Comparison of ENCODE assay signal across 18 cellular contexts in the genomic region with DNA sequence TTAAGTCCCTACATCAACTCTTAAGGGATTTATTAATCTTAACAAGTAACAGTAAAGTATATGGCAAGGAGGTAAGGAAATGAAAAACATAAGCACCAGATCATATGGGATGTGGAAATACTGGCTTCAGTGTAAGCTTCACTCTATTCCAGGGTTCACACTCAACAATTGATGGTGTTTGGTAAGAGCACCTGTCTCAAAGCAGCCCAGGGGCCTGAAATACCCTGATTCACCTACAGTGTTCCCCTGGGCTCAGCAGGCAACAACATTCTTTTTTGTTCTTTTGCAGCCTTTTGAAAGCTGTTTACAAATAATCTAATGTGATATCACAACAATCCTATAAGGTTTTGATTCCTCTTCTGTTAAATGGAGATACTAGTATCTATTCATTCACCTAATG. TPM values are rescaled to one million over a fixed set of nuclear protein-coding genes. Genes with fewer than 3 reads are reported as not detected.
DNase-seq lines count a peak whose midpoint lies in the region; ATAC-seq, FAIRE-seq and TF ChIP-seq lines count a peak whose summit lies in the region.
"Had no signal": no experiment of that assay in that cellular context is flagged by ENCODE, and none has a peak within 500 bp of the region (broad histone marks: within the 10 kb centered on the region; RNA-seq: fewer than 3 reads in every experiment).

No MANE protein-coding gene starts in this region.

- peaks cover 5% of the 10 kb centered on the region for H3K9me3 Mint-ChIP-seq in GM23338
- peaks cover 4% of the 10 kb centered on the region for H3K9me3 Mint-ChIP-seq in astrocyte (ENCODE audit: unreplicated experiment)
- H3K9me3 Mint-ChIP-seq: activated naive CD4-positive, alpha-beta T cell treated with anti-CD3 and anti-CD28 coated beads, Interleukin-2, amount 50 U/mL, for 24 hours; CD8-positive, alpha-beta T cell had no signal

- H3K79me2 ChIP-seq in GM23338 (replicated peaks; ENCODE audit: insufficient read depth) (no peaks in the 10 kb centered on the region), astrocyte (ENCODE audit: insufficient read depth, low read length) (peaks cover 67% of the 10 kb centered on the region)

- H3K4me1 ChIP-seq in GM23338 (ENCODE audit: insufficient read depth) = peaks cover 31% of the 10 kb centered on the region
- H3K4me1 ChIP-seq in astrocyte (ENCODE audit: insufficient read depth, low read length) = peaks cover 44% of the 10 kb centered on the region

- H3K9me2 ChIP-seq in GM23338 (ENCODE audit: insufficient read depth) = no peaks in the 10 kb centered on the region

- no peak overlapping the region for H2AFZ ChIP-seq in GM23338
- no peak overlapping the region for H2AFZ ChIP-seq in astrocyte (ENCODE audit: low read depth, low read length)

- peak overlapping the region; percentile 93 for H3K9ac ChIP-seq in astrocyte (ENCODE audit: low read length)

- no peaks in the 10 kb centered on the region for H4K20me1 ChIP-seq in GM23338 (replicated peaks; ENCODE audit: insufficient read depth)
- H4K20me1 ChIP-seq in astrocyte (ENCODE audit: insufficient read depth, low read length) = no peaks in the 10 kb centered on the region

- H3K27me3 ChIP-seq in GM23338 (ENCODE audit: insufficient read depth) = peaks cover 41% of the 10 kb centered on the region
- H3K27me3 ChIP-seq in astrocyte (ENCODE audit: insufficient read depth, low read length) = no peaks in the 10 kb centered on the region
- H3K27me3 ChIP-seq: pancreas had no signal

- peak; percentile 20 for FAIRE-seq in astrocyte (lab: Jason Lieb, UNC)
- FAIRE-seq: TTC549 had no signal

- H3K4me3 Mint-ChIP-seq in GM23338 = peak overlapping the region; percentile 80
- peak overlapping the region; percentile 87 for H3K4me3 Mint-ChIP-seq in astrocyte (ENCODE audit: unreplicated experiment)
- H3K4me3 Mint-ChIP-seq: activated naive CD4-positive, alpha-beta T cell treated with anti-CD3 and anti-CD28 coated beads, Interleukin-2, amount 50 U/mL, for 24 hours; CD8-positive, alpha-beta T cell; stimulated activated naive CD8-positive, alpha-beta T cell treated with anti-CD3 and anti-CD28 coated beads, Interleukin-15, Interleukin-2, amounts not matched to agents 100 ng/mL and 50 ng/mL, for 24 hours had no signal

- H3K4me2 ChIP-seq in GM23338 (peak overlapping the region; percentile 89), astrocyte (ENCODE audit: low read length) (peak overlapping the region; percentile 97)

- ATAC-seq in GM23338 (peak; percentile 13), GM21528 (IDR thresholded peaks at IDR 0.05; ENCODE audit: low FRiP score, unreplicated experiment) (no peak), GM21786 (IDR thresholded peaks at IDR 0.05; ENCODE audit: unreplicated experiment) (no peak)
- ATAC-seq: CD8-positive, alpha-beta T cell; pancreas had no signal

- 0 out of 4 replicates have a peak, but pooled peaks of 1 of the 2 experiments have one; percentile 12 for TF ChIP-seq CTCF in GM23338 (conservative IDR thresholded peaks at IDR 0.05; ENCODE audit: low read depth in 2 of 2)
- TF ChIP-seq CTCF in astrocyte (IDR thresholded peaks at IDR 0.05; ENCODE audit: insufficient read depth, low read depth, low read length) = no peak

- H3K9me3 ChIP-seq in astrocyte (ENCODE audit: insufficient read depth, low read depth, low read length) = peaks cover 1% of the 10 kb centered on the region
- H3K9me3 ChIP-seq: pancreas had no signal

- no peaks in the 10 kb centered on the region for H3K36me3 ChIP-seq in GM23338 (ENCODE audit: insufficient read depth)
- H3K36me3 ChIP-seq in astrocyte (ENCODE audit: insufficient read depth, low read length) = no peaks in the 10 kb centered on the region
- H3K36me3 ChIP-seq: pancreas had no signal

- DNase-seq in GM23338 (ENCODE audit: low spot score) (peak; percentile 50), astrocyte (ENCODE audit: low read depth) (no peak), skeletal muscle cell (ENCODE audit: low read depth) (no peak), NCI-H2196 treated with DMSO at 0.1 percent for 48 hours (lab: John Stamatoyannopoulos, UW; ENCODE audit: unreplicated experiment) (no peak), RPMI8226 (no peak)
- DNase-seq: CD8-positive, alpha-beta T cell; foreskin melanocyte; left ventricle myocardium superior; NCI-H446 treated with DMSO at 0.1 percent for 48 hours; SHP77 treated with DMSO at 0.1 percent for 48 hours; stimulated activated CD4-positive, alpha-beta T cell treated with anti-CD3 and anti-CD28 coated beads, Interleukin-4, amount 100 ng/mL, for 24 hours had no signal

- H3F3A ChIP-seq in GM23338 (replicated peaks; ENCODE audit: low read depth) = no peaks in the 10 kb centered on the region

- no peak overlapping the region for H3K27ac Mint-ChIP-seq in GM23338
- H3K27ac Mint-ChIP-seq in astrocyte (ENCODE audit: unreplicated experiment) = peak overlapping the region; percentile 66
- H3K27ac Mint-ChIP-seq: activated naive CD4-positive, alpha-beta T cell treated with anti-CD3 and anti-CD28 coated beads, Interleukin-2, amount 50 U/mL, for 24 hours; CD8-positive, alpha-beta T cell; stimulated activated naive CD8-positive, alpha-beta T cell treated with anti-CD3 and anti-CD28 coated beads, Interleukin-15, Interleukin-2, amounts not matched to agents 100 ng/mL and 50 ng/mL, for 24 hours had no signal

- peaks cover 33% of the 10 kb centered on the region for H3K27me3 Mint-ChIP-seq in GM23338 (ENCODE audit: insufficient read depth, low read depth, poor library complexity)
- H3K27me3 Mint-ChIP-seq in astrocyte (ENCODE audit: low read depth, unreplicated experiment) = peaks cover 17% of the 10 kb centered on the region

- peaks cover 39% of the 10 kb centered on the region for H3K4me1 Mint-ChIP-seq in GM23338
- H3K4me1 Mint-ChIP-seq in astrocyte (ENCODE audit: low read depth, unreplicated experiment) = peaks cover 17% of the 10 kb centered on the region
- H3K4me1 Mint-ChIP-seq: activated naive CD4-positive, alpha-beta T cell treated with anti-CD3 and anti-CD28 coated beads, Interleukin-2, amount 50 U/mL, for 24 hours had no signal

- peaks cover 6% of the 10 kb centered on the region for H3K36me3 Mint-ChIP-seq in GM23338 (ENCODE audit: low read depth)
- no peaks in the 10 kb centered on the region for H3K36me3 Mint-ChIP-seq in astrocyte (ENCODE audit: low read depth, unreplicated experiment)
- H3K36me3 Mint-ChIP-seq: activated naive CD4-positive, alpha-beta T cell treated with anti-CD3 and anti-CD28 coated beads, Interleukin-2, amount 50 U/mL, for 24 hours; CD8-positive, alpha-beta T cell had no signal

- H3K27ac ChIP-seq in GM23338 (ENCODE audit: low read depth) (no peak overlapping the region), astrocyte (ENCODE audit: low read depth, low read length) (peak overlapping the region; percentile 94)
- H3K27ac ChIP-seq: pancreas had no signal

- H3K4me3 ChIP-seq in GM23338 (peak overlapping the region; percentile 79), astrocyte (ENCODE audit: insufficient read depth, low read depth, low read length) (peak overlapping the region; percentile 82), iPS-11a (ENCODE audit: low read depth, low read length) (peak overlapping the region; percentile 64), skeletal muscle cell (ENCODE audit: low read depth, low read length) (peak overlapping the region; percentile 79)

TF ChIP-seq in GM23338, 12 proteins besides CTCF, POLR2A, EP300 and RAD21:
- TF ChIP-seq STAT1 (IDR thresholded peaks at IDR 0.05; ENCODE audit: unreplicated experiment) (no peak), NANOG (IDR thresholded peaks at IDR 0.05; ENCODE audit: borderline replicate concordance) (no peak), ZNF331 (CRISPR knock-in tag; IDR thresholded peaks at IDR 0.05; ENCODE audit: low read depth) (no peak)
- TF ChIP-seq, protein P1, sequence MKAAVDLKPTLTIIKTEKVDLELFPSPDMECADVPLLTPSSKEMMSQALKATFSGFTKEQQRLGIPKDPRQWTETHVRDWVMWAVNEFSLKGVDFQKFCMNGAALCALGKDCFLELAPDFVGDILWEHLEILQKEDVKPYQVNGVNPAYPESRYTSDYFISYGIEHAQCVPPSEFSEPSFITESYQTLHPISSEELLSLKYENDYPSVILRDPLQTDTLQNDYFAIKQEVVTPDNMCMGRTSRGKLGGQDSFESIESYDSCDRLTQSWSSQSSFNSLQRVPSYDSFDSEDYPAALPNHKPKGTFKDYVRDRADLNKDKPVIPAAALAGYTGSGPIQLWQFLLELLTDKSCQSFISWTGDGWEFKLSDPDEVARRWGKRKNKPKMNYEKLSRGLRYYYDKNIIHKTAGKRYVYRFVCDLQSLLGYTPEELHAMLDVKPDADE (IDR thresholded peaks at IDR 0.05) = no peak

RNA-seq across cellular contexts. Expression of gene MLPH, which starts 1.2 kb away (rescaled TPM):
- total RNA-seq in GM23338 (2014; rRNA removed; shearing (Covaris generic)) = 15.7 and 16.5 TPM in 2 replicates
- 13.6 and 14.7 TPM in 2 replicates for polyA plus RNA-seq in GM23338 (2016; fragmentation: Nextera tagmentation; extraction: Ambion mirVana)
- total RNA-seq in astrocyte = 14.2 and 16.2 TPM in 2 replicates
- total RNA-seq: CD8-positive, alpha-beta T cell had no signal
